25 cellular contexts compared by ENCODE assay signal in genomic region chr11:100860318-100860896, GRCh38.
"Had no signal": no experiment of that assay in that cellular context is flagged by ENCODE, and none has a peak within 500 bp of the region (broad histone marks: within the 10 kb centered on the region; RNA-seq: fewer than 3 reads in every experiment).

No MANE protein-coding gene starts in this region.

- H3K4me3 Mint-ChIP-seq: natural killer cell treated with Interleukin-12 subunit alpha and Interleukin-12 subunit beta and Interleukin-15 and Interleukin-18, amount 100 ng/mL, for 72 hours; neural progenitor cell; stimulated activated effector memory CD8-positive, alpha-beta T cell treated with anti-CD3 and anti-CD28 coated beads, Interleukin-12 subunit alpha, Interleukin-12 subunit beta, amount 100 ng/mL, for 72 hours had no signal

- H3K27me3 Mint-ChIP-seq: natural killer cell treated with Interleukin-12 subunit alpha and Interleukin-12 subunit beta and Interleukin-15 and Interleukin-18, amount 100 ng/mL, for 72 hours had no signal

- H3K4me1 Mint-ChIP-seq: stimulated activated effector memory CD8-positive, alpha-beta T cell treated with anti-CD3 and anti-CD28 coated beads, Interleukin-12 subunit alpha, Interleukin-12 subunit beta, amount 100 ng/mL, for 72 hours had no signal

- H3K27ac ChIP-seq: dorsolateral prefrontal cortex, heart left ventricle, left ventricle myocardium inferior, neural progenitor cell, ovary, right atrium auricular region, tibial artery, upper lobe of left lung, uterus had no signal

- H3K4me3 ChIP-seq: dorsolateral prefrontal cortex, heart left ventricle, left ventricle myocardium inferior, lung, neural progenitor cell, ovary, right atrium auricular region, smooth muscle cell, tibial artery, upper lobe of left lung, uterus had no signal

- H3K36me3 Mint-ChIP-seq: natural killer cell treated with Interleukin-12 subunit alpha and Interleukin-12 subunit beta and Interleukin-15 and Interleukin-18, amount 100 ng/mL, for 72 hours; neural progenitor cell; stimulated activated effector memory CD8-positive, alpha-beta T cell treated with anti-CD3 and anti-CD28 coated beads, Interleukin-12 subunit alpha, Interleukin-12 subunit beta, amount 100 ng/mL, for 72 hours had no signal

- H3K9me3 Mint-ChIP-seq: natural killer cell treated with Interleukin-12 subunit alpha and Interleukin-12 subunit beta and Interleukin-15 and Interleukin-18, amount 100 ng/mL, for 72 hours; neural progenitor cell had no signal

- H3K9ac ChIP-seq: neural progenitor cell had no signal

- H3K36me3 ChIP-seq: heart left ventricle, left ventricle myocardium inferior, neural progenitor cell, ovary, right atrium auricular region, tibial artery, upper lobe of left lung, uterus had no signal

- H3K27me3 ChIP-seq: dorsolateral prefrontal cortex, heart left ventricle, neural progenitor cell, ovary, right atrium auricular region, tibial artery, upper lobe of left lung, uterus had no signal

- FAIRE-seq: endometrium, keratinocyte had no signal

- H2AFZ ChIP-seq: neural progenitor cell had no signal

- H3K27ac Mint-ChIP-seq: natural killer cell treated with Interleukin-12 subunit alpha and Interleukin-12 subunit beta and Interleukin-15 and Interleukin-18, amount 100 ng/mL, for 72 hours; neural progenitor cell; stimulated activated effector memory CD8-positive, alpha-beta T cell treated with anti-CD3 and anti-CD28 coated beads, Interleukin-12 subunit alpha, Interleukin-12 subunit beta, amount 100 ng/mL, for 72 hours had no signal

- DNase-seq: cortex of kidney; dorsolateral prefrontal cortex; effector CD8-positive, alpha-beta T cell; heart left ventricle; hypothalamus; left ventricle myocardium inferior; mesenchymal stem cell; midbrain; nucleus accumbens; ovary; stimulated activated CD4-positive, alpha-beta T cell treated with anti-CD3 and anti-CD28 coated beads, Interleukin-4, amount 100 ng/mL, for 1 hour; stimulated activated CD8-positive, alpha-beta memory T cell treated with anti-CD3 and anti-CD28 coated beads, Interleukin-4, amount 100 ng/mL, for 48 hours; stimulated activated naive CD8-positive, alpha-beta T cell treated with anti-CD3 and anti-CD28 coated beads, Interleukin-15, Interleukin-2, amounts not matched to agents 100 U/mL and 50 U/mL, for 24 hours; tibial artery; upper lobe of left lung; uterus had no signal

- H3K4me1 ChIP-seq: upper lobe of left lung, uterus had no signal

- ATAC-seq: esophagus mucosa; heart left ventricle; natural killer cell treated with Interleukin-12 subunit alpha and Interleukin-12 subunit beta and Interleukin-15 and Interleukin-18, amount 100 ng/mL, for 72 hours; stimulated activated effector memory CD8-positive, alpha-beta T cell treated with anti-CD3 and anti-CD28 coated beads, Interleukin-12 subunit alpha, Interleukin-12 subunit beta, amount 100 ng/mL, for 72 hours; stimulated activated naive CD8-positive, alpha-beta T cell treated with anti-CD3 and anti-CD28 coated beads, Interleukin-15, Interleukin-2, amounts not matched to agents 100 U/mL and 50 U/mL, for 24 hours had no signal

- H3K9me3 ChIP-seq: heart left ventricle, left ventricle myocardium inferior, ovary, right atrium auricular region, tibial artery, upper lobe of left lung, uterus had no signal

- H3K4me2 ChIP-seq: neural progenitor cell, smooth muscle cell had no signal
